In the genomic region with DNA sequence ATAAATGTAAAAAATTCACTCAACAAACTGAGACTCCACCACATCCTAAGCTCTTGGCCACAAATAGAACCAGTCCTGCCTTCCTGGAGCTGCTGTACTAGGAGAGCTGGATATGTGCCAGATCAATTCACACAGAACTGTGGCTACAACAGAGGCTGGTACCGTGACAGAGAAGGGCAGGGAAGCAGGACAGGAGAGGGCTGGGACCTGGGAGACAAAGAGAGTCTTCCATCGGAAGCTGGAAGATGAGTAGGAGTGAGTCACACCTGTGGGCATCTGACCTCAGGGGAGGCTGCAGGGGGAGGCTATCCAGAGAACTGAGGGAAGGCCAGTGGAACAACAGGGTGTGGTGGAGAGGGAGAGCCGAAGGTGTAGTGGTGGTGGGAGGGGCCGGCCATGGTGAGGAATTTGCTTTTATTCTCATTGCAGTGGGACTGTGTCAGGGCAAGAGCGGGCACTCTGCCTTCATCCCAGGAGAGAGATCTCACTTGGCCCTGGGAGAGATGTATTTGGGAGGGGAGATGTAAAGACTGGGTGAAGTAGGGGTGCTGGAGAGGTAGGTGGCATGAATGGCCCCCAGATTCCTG, we compare ENCODE assay signal across 6 cellular contexts. TPM values are rescaled to one million over a fixed set of nuclear protein-coding genes. Genes with fewer than 3 reads are reported as not detected.
DNase-seq lines count a peak whose midpoint lies in the region; ATAC-seq and TF ChIP-seq lines count a peak whose summit lies in the region.

No MANE protein-coding gene starts in this region.

- peaks cover 55% of the 10 kb centered on the region for H3K4me1 Mint-ChIP-seq in activated T-cell treated with anti-CD3 and anti-CD28 coated beads, Interleukin-2, amount 50 U/mL, for 4 hours (ENCODE audit: low read depth)

- 14 to 54% methylated on average over 5 of the region's 5 CpGs for WGBS in sigmoid colon, 2 donors

- no peak overlapping the region for H3K4me3 ChIP-seq in colonic mucosa
- H3K4me3 ChIP-seq in sigmoid colon: no peak overlapping the region

- H3K27ac ChIP-seq in colonic mucosa (peak overlapping the region; percentile 82), sigmoid colon (peak overlapping the region; percentile 96 to 99 (median 98))

- TF ChIP-seq CTCF in colonic mucosa (IDR thresholded peaks at IDR 0.05) (no peak), sigmoid colon (IDR thresholded peaks at IDR 0.05) (no peak)

- no peaks in the 10 kb centered on the region for H3K36me3 Mint-ChIP-seq in activated T-cell treated with anti-CD3 and anti-CD28 coated beads, Interleukin-2, amount 50 U/mL, for 4 hours (ENCODE audit: insufficient read depth)

- H3K36me3 ChIP-seq in colonic mucosa (no peaks in the 10 kb centered on the region), sigmoid colon (no peaks in the 10 kb centered on the region)

- no peak for TF ChIP-seq POLR2A in sigmoid colon (IDR thresholded peaks at IDR 0.05)

- no peaks in the 10 kb centered on the region for H3K9me3 ChIP-seq in colonic mucosa
- H3K9me3 ChIP-seq in sigmoid colon: no peaks in the 10 kb centered on the region

- H3K9me3 Mint-ChIP-seq in activated T-cell treated with anti-CD3 and anti-CD28 coated beads, Interleukin-2, amount 50 U/mL, for 4 hours: no peaks in the 10 kb centered on the region

- no peak for DNase-seq in activated T-cell treated with anti-CD3 and anti-CD28 coated beads, Interleukin-2, amount 50 U/mL, for 4 hours
- no peak for DNase-seq in activated T-cell treated with anti-CD3 and anti-CD28 coated beads for 4 hours
- DNase-seq in colonic mucosa: peak; percentile 63
- DNase-seq in sigmoid colon: peak; percentile 69
- DNase-seq in NCI-H128 (lab: John Stamatoyannopoulos, UW; ENCODE audit: unreplicated experiment): no peak
- DNase-seq in NAMALWA (ENCODE audit: low spot score): no peak

- no peak for TF ChIP-seq EP300 in sigmoid colon (IDR thresholded peaks at IDR 0.05)

- peak overlapping the region; percentile 19 for H3K4me3 Mint-ChIP-seq in activated T-cell treated with anti-CD3 and anti-CD28 coated beads, Interleukin-2, amount 50 U/mL, for 4 hours

- H3K4me1 ChIP-seq in colonic mucosa (peaks cover 31% of the 10 kb centered on the region), sigmoid colon (peaks cover 0 to 57% (median 54%) of the 10 kb centered on the region in 4 donors)

- no peak for ATAC-seq in activated T-cell treated with anti-CD3 and anti-CD28 coated beads, Interleukin-2, amount 50 U/mL, for 4 hours

- H3K27me3 ChIP-seq in colonic mucosa (no peaks in the 10 kb centered on the region), sigmoid colon (no peaks in the 10 kb centered on the region)

- H3K9ac ChIP-seq in colonic mucosa (ENCODE audit: low read depth in 2 of 2, low read length in 2 of 2): peak overlapping the region in 1 of 2 donors; percentile 23

- intact Hi-C loops in colonic mucosa (cut with DNase I) (no loop called here), sigmoid colon (cut with DNase I) (loop anchor here (2.0 kb wide), 1 partner anchor 13 kb away; a partner anchor contains a TSS)

- H3K27me3 Mint-ChIP-seq in activated T-cell treated with anti-CD3 and anti-CD28 coated beads, Interleukin-2, amount 50 U/mL, for 4 hours (ENCODE audit: low read depth): no peaks in the 10 kb centered on the region

RNA-seq across cellular contexts. Expression of a gene that starts 1.9 kb away (rescaled TPM):
- total RNA-seq in activated T-cell treated with anti-CD3 and anti-CD28 coated beads, Interleukin-2, amount 50 U/mL, for 4 hours: 10 to 100 TPM; 33.1 to 40.8 (median 40.1) TPM
- 10 to 100 TPM; 27.3 to 31.1 TPM for total RNA-seq in colonic mucosa
- total RNA-seq in sigmoid colon: 100 to 1,000 TPM in 2 of 4 donors, 10 to 100 TPM in 2; 79.6 to 268 (median 117) TPM
- 10 to 100 TPM in 1 of 3 donors, 1 to 10 TPM in 2; 3.9 to 34.0 (median 9.6) TPM for polyA plus RNA-seq in sigmoid colon

RNA-seq across cellular contexts. Expression of a gene that starts 10.2 kb away (rescaled TPM):
- total RNA-seq in activated T-cell treated with anti-CD3 and anti-CD28 coated beads, Interleukin-2, amount 50 U/mL, for 4 hours: 100 to 1,000 TPM; 120 to 148 (median 136) TPM
- 10 to 100 TPM; 16.6 to 30.8 TPM for total RNA-seq in colonic mucosa
- 10 to 100 TPM; 24.9 to 61.0 (median 58.5) TPM for total RNA-seq in sigmoid colon
- polyA plus RNA-seq in sigmoid colon: 10 to 100 TPM; 30.7 to 52.6 (median 36.6) TPM

RNA-seq across cellular contexts. Expression of a gene that starts 12.3 kb away (rescaled TPM):
- total RNA-seq in activated T-cell treated with anti-CD3 and anti-CD28 coated beads, Interleukin-2, amount 50 U/mL, for 4 hours: 10 to 100 TPM; 27.4 to 32.0 (median 28.6) TPM
- total RNA-seq in colonic mucosa (10 to 100 TPM; 27.4 to 32.2 TPM), sigmoid colon (10 to 100 TPM; 61.2 to 96.7 (median 91.6) TPM)
- polyA plus RNA-seq in sigmoid colon: 10 to 100 TPM; 34.0 to 63.3 (median 38.4) TPM

RNA-seq across cellular contexts. Expression of a gene that starts 15.8 kb away (rescaled TPM):
- 10 to 100 TPM; 59.8 to 84.9 (median 80.1) TPM for total RNA-seq in activated T-cell treated with anti-CD3 and anti-CD28 coated beads, Interleukin-2, amount 50 U/mL, for 4 hours
- total RNA-seq in colonic mucosa (10 to 100 TPM; 58.5 to 78.5 TPM), sigmoid colon (100 to 1,000 TPM; 148 to 366 (median 194) TPM)
- 10 to 100 TPM; 31.2 to 71.2 (median 71.2) TPM for polyA plus RNA-seq in sigmoid colon

RNA-seq across cellular contexts. Expression of a gene that starts 35.2 kb away (rescaled TPM):
- 10 to 100 TPM; 87.6 to 94.6 (median 94.3) TPM for total RNA-seq in activated T-cell treated with anti-CD3 and anti-CD28 coated beads, Interleukin-2, amount 50 U/mL, for 4 hours
- total RNA-seq in colonic mucosa (10 to 100 TPM; 59.2 to 84.1 TPM), sigmoid colon (100 to 1,000 TPM in 1 of 4 donors, 10 to 100 TPM in 3; 67.1 to 100 (median 77.7) TPM)
- 10 to 100 TPM; 57.3 to 66.1 (median 61.7) TPM for polyA plus RNA-seq in sigmoid colon

Comparison
In these comparisons a context has a peak if more than half of its experiments do, and no peak if none do; other contexts are left out.
1. DNase-seq: peak in colonic mucosa (single experiment) and sigmoid colon (single experiment); none in activated T-cell treated with anti-CD3 and anti-CD28 coated beads, Interleukin-2, amount 50 U/mL, for 4 hours (single experiment), activated T-cell treated with anti-CD3 and anti-CD28 coated beads for 4 hours (single experiment), NCI-H128 (single experiment) and NAMALWA (single experiment).